ENCODE assay signal across 12 cellular contexts in the genomic region with DNA sequence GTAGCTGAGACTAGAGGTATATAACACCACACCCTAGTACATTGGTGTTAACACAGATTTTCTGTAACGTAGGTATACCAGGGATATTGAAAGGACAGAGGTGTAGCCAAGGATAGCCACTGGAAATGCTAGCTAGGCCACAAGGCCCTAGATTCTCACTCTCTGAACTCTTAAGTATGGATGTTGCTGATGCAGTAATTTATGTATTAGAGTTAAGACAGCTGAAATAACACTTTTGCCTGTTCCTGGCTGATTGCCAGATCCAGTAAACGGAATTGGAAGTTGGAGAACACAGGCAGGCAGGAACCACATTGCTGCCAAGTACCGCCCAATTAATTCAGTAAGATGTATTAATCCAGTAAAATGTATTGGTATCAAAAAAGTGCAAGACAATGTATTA. TPM values are rescaled to one million over a fixed set of nuclear protein-coding genes. Genes with fewer than 3 reads are reported as not detected.
A peak's percentile ranks its signal among the peaks of the same experiment; 100 is the strongest.
DNase-seq lines count a peak whose midpoint lies in the region; TF ChIP-seq lines count a peak whose summit lies in the region.
"Had no signal": no experiment of that assay in that cellular context is flagged by ENCODE, and none has a peak within 500 bp of the region (broad histone marks: within the 10 kb centered on the region; RNA-seq: fewer than 3 reads in every experiment).

No MANE protein-coding gene starts in this region.

- no peak overlapping the region for H4K8ac ChIP-seq in mesenchymal stem cell (ENCODE audit: low read length)

- no TSS peak for BruUV-seq in A673 (replicated peaks; lab: Mats Ljungman, UMichigan)

- no peaks in the 10 kb centered on the region for H3K9me3 ChIP-seq in A673 (ENCODE audit: low read depth, low read length, poor library complexity, severe bottlenecking)
- H3K9me3 ChIP-seq in HUES48 (ENCODE audit: control insufficient read depth, insufficient read depth, low read length), result no peaks in the 10 kb centered on the region
- H3K9me3 ChIP-seq in mesenchymal stem cell (ENCODE audit: control insufficient read depth, low read length), result no peaks in the 10 kb centered on the region

- H3K4me1 ChIP-seq in A673 (ENCODE audit: insufficient read depth, low read length, poor library complexity, severe bottlenecking), result peaks cover 22% of the 10 kb centered on the region
- peaks cover 10% of the 10 kb centered on the region for H3K4me1 ChIP-seq in HUES48 (ENCODE audit: control insufficient read depth, insufficient read depth, low read length)
- H3K4me1 ChIP-seq in mesenchymal stem cell (ENCODE audit: control insufficient read depth, insufficient read depth, low read depth, low read length), result peaks cover 3% of the 10 kb centered on the region

- H3K4me2 ChIP-seq in mesenchymal stem cell (ENCODE audit: low read length, poor library complexity, severe bottlenecking), result peak overlapping the region; percentile 53

- POLR2A ChIA-PET in A673 (lab: Charles Lee; ENCODE audit: low non-redundant PET), result no interaction called here

- H2BK12ac ChIP-seq in mesenchymal stem cell (ENCODE audit: low read length in 2 of 2), result no peak overlapping the region

- H3K23ac ChIP-seq in mesenchymal stem cell (ENCODE audit: low read length in 2 of 2), result no peak overlapping the region

- H3K4me3 ChIP-seq in A673 (ENCODE audit: low read depth, low read length, poor library complexity, severe bottlenecking) (peak overlapping the region; percentile 96), HUES48 (ENCODE audit: low read depth, low read length) (peak overlapping the region; percentile 91), mesenchymal stem cell (ENCODE audit: insufficient read depth in 1 of 2, low read depth in 1 of 2, low read length in 2 of 2) (peak overlapping the region in 1 of 2 experiments; percentile 97)

- H2BK5ac ChIP-seq in mesenchymal stem cell (ENCODE audit: low read depth, low read length, poor library complexity, severe bottlenecking), result no peak overlapping the region

- no peak overlapping the region for H2AFZ ChIP-seq in mesenchymal stem cell (ENCODE audit: low read depth, low read length)

- no peaks in the 10 kb centered on the region for H3K79me1 ChIP-seq in mesenchymal stem cell (replicated peaks; ENCODE audit: low read length, poor library complexity, severe bottlenecking)

- no peak overlapping the region for H2BK15ac ChIP-seq in mesenchymal stem cell (ENCODE audit: low read depth, poor library complexity, severe bottlenecking)

- H3K18ac ChIP-seq in mesenchymal stem cell (ENCODE audit: low read depth in 1 of 2, low read length in 2 of 2), result no peak overlapping the region

- no peak overlapping the region for H3K9ac ChIP-seq in HUES48 (ENCODE audit: low read depth, low read length)
- peak overlapping the region; percentile 99 for H3K9ac ChIP-seq in mesenchymal stem cell (ENCODE audit: low read length)

- H3K14ac ChIP-seq in mesenchymal stem cell (ENCODE audit: low read length in 2 of 2), result no peak overlapping the region

- intact Hi-C loops in A673 (cut with micrococcal nuclease; ENCODE audit: unreplicated experiment), result no loop called here

- no peak overlapping the region for H4K91ac ChIP-seq in mesenchymal stem cell (ENCODE audit: low read length)

- H3K36me3 ChIP-seq in A673 (ENCODE audit: insufficient read depth, low read length, poor library complexity, severe bottlenecking), result no peaks in the 10 kb centered on the region
- peaks cover 3% of the 10 kb centered on the region for H3K36me3 ChIP-seq in HUES48 (ENCODE audit: control insufficient read depth, insufficient read depth, low read length)
- peaks cover 6 to 23% of the 10 kb centered on the region in 2 experiments for H3K36me3 ChIP-seq in mesenchymal stem cell (ENCODE audit: control insufficient read depth in 1 of 2, insufficient read depth in 2 of 2, low read depth in 1 of 2, low read length in 2 of 2)

- H2AK5ac ChIP-seq in mesenchymal stem cell (ENCODE audit: low read length, severe bottlenecking), result no peak overlapping the region

- no peak for TF ChIP-seq CTCF in A673 (conservative IDR thresholded peaks at IDR 0.05; ENCODE audit: low read depth, low read length)

- H3K27ac ChIP-seq in A673 (ENCODE audit: low read depth, low read length, poor library complexity, severe bottlenecking) (no peak overlapping the region), HUES48 (ENCODE audit: low read depth, low read length) (no peak overlapping the region), mesenchymal stem cell (ENCODE audit: low read length, poor library complexity, severe bottlenecking) (no peak overlapping the region)

- CTCF ChIA-PET in A673 (lab: Charles Lee), result no interaction called here

- no peak for DNase-seq in A673 (ENCODE audit: low spot score)
- DNase-seq in brain pericyte (ENCODE audit: low read depth, low spot score), result peak; percentile 55
- peak; percentile 32 for DNase-seq in mesenchymal stem cell
- DNase-seq in D341Med (ENCODE audit: low spot score), result no peak
- DNase-seq in activated CD4-positive, CD25-positive, alpha-beta regulatory T cell treated with anti-CD3 and anti-CD28 coated beads, Interleukin-2, amount 50 U/mL, for 72 hours, result no peak
- DNase-seq in mesenteric fat pad (ENCODE audit: low spot score), result no peak
- no peak for DNase-seq in DMS153 (lab: John Stamatoyannopoulos, UW)
- DNase-seq: KBM-7; naive thymus-derived CD8-positive, alpha-beta T cell; T-helper 9 cell had no signal

- no peak overlapping the region for H2BK120ac ChIP-seq in mesenchymal stem cell (ENCODE audit: low read depth, low read length)

- WGBS in mesenchymal stem cell, result 64% methylated on average over 3 of the region's 3 CpGs

- H3K4ac ChIP-seq in mesenchymal stem cell (ENCODE audit: low read depth in 1 of 2, low read length in 2 of 2), result no peak overlapping the region

- H3K27me3 ChIP-seq in A673 (replicated peaks; ENCODE audit: insufficient read depth, low read depth, low read length, poor library complexity), result no peaks in the 10 kb centered on the region
- no peaks in the 10 kb centered on the region for H3K27me3 ChIP-seq in HUES48 (ENCODE audit: control insufficient read depth, insufficient read depth, low read length)
- H3K27me3 ChIP-seq in mesenchymal stem cell (ENCODE audit: control insufficient read depth in 1 of 2, insufficient read depth in 1 of 2, low read length in 2 of 2), result no peaks in the 10 kb centered on the region

RNA-seq across cellular contexts. Expression of a gene that starts 1.8 kb away (rescaled TPM):
- total RNA-seq in A673 (2021) (161 and 162 TPM in 2 replicates), mesenteric fat pad (169 TPM)
- 923 TPM for polyA plus RNA-seq in mesenchymal stem cell (2013, experiment 1 of 2)
- polyA plus RNA-seq in mesenchymal stem cell (2013, experiment 2 of 2), result 940 TPM

RNA-seq across cellular contexts. Expression of a gene that starts 34.6 kb away (rescaled TPM):
- total RNA-seq in A673 (2021) (not detected in 2 replicates), mesenteric fat pad (not detected)
- polyA plus RNA-seq in mesenchymal stem cell (2013, experiment 1 of 2), result not detected
- not detected for polyA plus RNA-seq in mesenchymal stem cell (2013, experiment 2 of 2)
- total RNA-seq: naive thymus-derived CD8-positive, alpha-beta T cell had no signal
- polyA plus RNA-seq: adipose tissue had no signal

RNA-seq across cellular contexts. Expression of a gene that starts 50.8 kb away (rescaled TPM):
- total RNA-seq in A673 (2021), result 4.4 and 6.9 TPM in 2 replicates
- polyA plus RNA-seq in mesenchymal stem cell (2013, experiment 1 of 2), result 2.2 TPM
- 1.4 TPM for polyA plus RNA-seq in mesenchymal stem cell (2013, experiment 2 of 2)
- 6.8 TPM for total RNA-seq in mesenteric fat pad

Comparison
In these comparisons a context has a peak if more than half of its experiments do, and no peak if none do; other contexts are left out.
1. DNase-seq: peak in brain pericyte (single experiment) and mesenchymal stem cell (single experiment); none in A673 (single experiment), D341Med (single experiment), activated CD4-positive, CD25-positive, alpha-beta regulatory T cell treated with anti-CD3 and anti-CD28 coated beads, Interleukin-2, amount 50 U/mL, for 72 hours (single experiment), mesenteric fat pad (single experiment) and DMS153 (single experiment).